In the genomic region with DNA sequence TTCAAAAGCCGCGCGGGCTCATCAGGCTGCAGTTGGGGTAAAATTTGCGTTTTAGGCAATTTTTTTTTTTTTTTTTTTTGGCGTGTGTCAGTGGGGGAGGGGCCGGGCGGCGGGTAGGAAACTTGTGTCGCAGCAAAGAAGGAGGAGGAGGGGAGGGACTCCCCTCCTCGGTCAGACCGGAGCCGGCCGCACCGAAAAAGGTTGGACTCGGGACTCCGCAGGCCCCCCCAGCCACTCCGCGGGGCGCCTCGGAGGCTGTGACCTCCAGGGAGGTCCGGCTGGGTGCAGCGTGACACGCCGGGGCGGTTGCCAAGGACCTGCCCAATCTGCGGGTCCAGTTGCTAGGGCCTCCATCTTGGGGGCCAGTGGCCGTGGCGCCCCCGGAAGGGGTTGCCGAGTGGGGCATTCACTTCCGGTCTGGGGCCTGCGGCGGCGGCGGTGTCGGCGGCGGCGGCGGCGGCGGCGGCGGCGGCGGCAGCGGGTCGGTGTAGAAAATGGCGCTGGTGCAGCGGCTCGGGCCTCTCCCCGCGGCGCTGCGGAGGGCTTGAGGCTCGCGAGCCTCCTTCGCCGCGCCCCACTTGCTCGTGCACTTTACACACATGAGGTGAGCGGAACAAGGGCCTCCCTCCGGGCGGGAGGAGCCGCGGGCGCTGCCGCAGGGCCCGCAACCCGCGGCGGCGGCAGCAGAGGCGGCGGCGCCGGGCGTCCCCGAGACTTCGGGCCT, we compare ENCODE assay signal across 8 cellular contexts. TPM values are rescaled to one million over a fixed set of nuclear protein-coding genes. Genes with fewer than 3 reads are reported as not detected.
DNase-seq lines count a peak whose midpoint lies in the region; ATAC-seq, FAIRE-seq and TF ChIP-seq lines count a peak whose summit lies in the region.

A gene (plus strand): TSS at position 409 of the 724 bp plus-strand sequence. CDS start 191 bp downstream, at position 600.

- H3K27ac ChIP-seq in OCI-LY3 (ENCODE audit: low read length), result peak within 1 kb of the TSS; percentile 70
- H3K27ac ChIP-seq in epithelial cell of prostate, result peak within 1 kb of the TSS; percentile 87

- H3K79me2 ChIP-seq in OCI-LY3 (ENCODE audit: low read length), result peaks cover 49% of the 10 kb centered on the region

- peak; percentile 23 for FAIRE-seq in HTR-8/SVneo (lab: Jason Lieb, UNC)

- ATAC-seq in GM21360 (IDR thresholded peaks at IDR 0.05; ENCODE audit: unreplicated experiment) (peak; percentile 81), mucosa of descending colon (peak; percentile 98)

- no peak for TF ChIP-seq CTCF in Caco-2 (IDR thresholded peaks at IDR 0.05; ENCODE audit: insufficient read depth in 1 of 2, low read depth in 1 of 2, low read length in 1 of 2, severe bottlenecking in 1 of 2, unreplicated experiment in 1 of 2)
- no peak for TF ChIP-seq CTCF in OCI-LY3 (IDR thresholded peaks at IDR 0.05; ENCODE audit: low read depth, low read length)
- TF ChIP-seq CTCF in mucosa of descending colon (IDR thresholded peaks at IDR 0.05), result no peak

- H4K20me1 ChIP-seq in OCI-LY3 (ENCODE audit: insufficient read depth, low read length), result peaks cover 38% of the 10 kb centered on the region

- H3K36me3 ChIP-seq in Caco-2 (ENCODE audit: control insufficient read depth, insufficient read depth, low read length) (0 out of 2 replicates have a peak, but pooled peaks cover 2% of the 10 kb centered on the region), OCI-LY3 (replicated peaks; ENCODE audit: low read depth, low read length) (peaks cover 26% of the 10 kb centered on the region), mucosa of descending colon (ENCODE audit: low read depth) (no peaks in the 10 kb centered on the region)

- H3K4me1 ChIP-seq in Caco-2 (peaks cover 12% of the 10 kb centered on the region), OCI-LY3 (ENCODE audit: low read length) (peaks cover 23% of the 10 kb centered on the region), mucosa of descending colon (ENCODE audit: low read depth) (peaks cover 12% of the 10 kb centered on the region)

- peaks cover 31% of the 10 kb centered on the region for H3K36me3 Mint-ChIP-seq in Caco-2 (ENCODE audit: insufficient read depth, unreplicated experiment)

- peak within 1 kb of the TSS; percentile 95 for H3K9ac ChIP-seq in OCI-LY3 (ENCODE audit: low read length)

- peak within 1 kb of the TSS; percentile 86 for H3K27ac Mint-ChIP-seq in Caco-2 (ENCODE audit: unreplicated experiment)

- H3K27me3 ChIP-seq in Caco-2 (replicated peaks; ENCODE audit: control insufficient read depth, insufficient read depth, low read length) (no peaks in the 10 kb centered on the region), OCI-LY3 (ENCODE audit: low read depth, low read length) (no peaks in the 10 kb centered on the region)

- DNase-seq in Caco-2, result peak; percentile 89 to 92
- DNase-seq in HTR-8/SVneo (ENCODE audit: insufficient read length, low spot score), result peak; percentile 91
- DNase-seq in activated T-cell treated with anti-CD3 and anti-CD28 coated beads for 4 hours, result peak; percentile 53
- DNase-seq in epithelial cell of prostate (ENCODE audit: low read depth, low spot score), result peak; percentile 27
- peak; percentile 88 to 93 (median 92) for DNase-seq in mucosa of descending colon
- peak; percentile 77 for DNase-seq in stimulated activated CD8-positive, alpha-beta memory T cell treated with anti-CD3 and anti-CD28 coated beads, Interleukin-4, amount 100 ng/mL, for 24 hours (ENCODE audit: low read depth)

- H3K4me3 ChIP-seq in Caco-2 (ENCODE audit: low read depth, low read length), result peak within 1 kb of the TSS; percentile 66
- H3K4me3 ChIP-seq in OCI-LY3 (ENCODE audit: low read length), result peak within 1 kb of the TSS; percentile 100
- H3K4me3 ChIP-seq in mucosa of descending colon, result peak within 1 kb of the TSS; percentile 82

- no TSS peak for BruUV-seq in Caco-2 (replicated peaks; lab: Mats Ljungman, UMichigan)

- intact Hi-C loops in Caco-2 (cut with micrococcal nuclease; ENCODE audit: unreplicated experiment) (no loop called here), mucosa of descending colon (cut with DNase I, micrococcal nuclease) (no loop called here)

- H2AFZ ChIP-seq in OCI-LY3 (ENCODE audit: low read depth, low read length), result peak within 1 kb of the TSS; percentile 96

- CTCF ChIA-PET in Caco-2 (lab: Charles Lee), result interaction anchor here (0.7 kb wide), 1 partner anchor 379 kb away, joined by 5 read pairs; no protein-coding TSS in a partner anchor

- H3K4me2 ChIP-seq in OCI-LY3 (ENCODE audit: low read length), result peak within 1 kb of the TSS; percentile 92

- peaks cover 20% of the 10 kb centered on the region for H3K4me1 Mint-ChIP-seq in Caco-2 (ENCODE audit: low read depth, unreplicated experiment)

- H3K9me3 ChIP-seq in Caco-2 (no peaks in the 10 kb centered on the region), OCI-LY3 (ENCODE audit: insufficient read depth, low read length) (no peaks in the 10 kb centered on the region), mucosa of descending colon (no peaks in the 10 kb centered on the region)

- H3K9me3 Mint-ChIP-seq in Caco-2 (ENCODE audit: unreplicated experiment), result no peaks in the 10 kb centered on the region

- no peaks in the 10 kb centered on the region for H3K27me3 Mint-ChIP-seq in Caco-2 (ENCODE audit: insufficient read depth, unreplicated experiment)

- H3K4me3 Mint-ChIP-seq in Caco-2 (ENCODE audit: unreplicated experiment), result peak within 1 kb of the TSS; percentile 84

- POLR2A ChIA-PET in Caco-2 (lab: Charles Lee), result interaction anchor here (0.6 kb wide), 1 partner anchor 39 kb away, joined by 4 read pairs; no protein-coding TSS in a partner anchor

RNA-seq across cellular contexts. Expression of the gene that starts here (rescaled TPM):
- total RNA-seq in Caco-2 (2022) (39.3 and 43.7 TPM in 2 replicates), mucosa of descending colon (10 to 100 TPM; 40.5 to 83.7 (median 47.8) TPM)

Comparison
In these comparisons a context has a peak if more than half of its experiments do, and no peak if none do; other contexts are left out.
1. Peak in every context shown above with its lines: DNase-seq, ATAC-seq, H3K4me3 ChIP-seq and H3K27ac ChIP-seq.
2. DNase-seq: peak in every context shown above with its lines; median percentile 92 in mucosa of descending colon; 91 in HTR-8/SVneo; 90 in Caco-2; 77 in stimulated activated CD8-positive, alpha-beta memory T cell treated with anti-CD3 and anti-CD28 coated beads, Interleukin-4, amount 100 ng/mL, for 24 hours; 53 in activated T-cell treated with anti-CD3 and anti-CD28 coated beads for 4 hours; 27 in epithelial cell of prostate.